Comparison of ENCODE assay signal across 15 cellular contexts in genomic region chr7:14197280-14197679, GRCh38.
DNase-seq lines count a peak whose midpoint lies in the region; ATAC-seq and TF ChIP-seq lines count a peak whose summit lies in the region.
"Had no signal": no experiment of that assay in that cellular context is flagged by ENCODE, and none has a peak within 500 bp of the region (broad histone marks: within the 10 kb centered on the region; RNA-seq: fewer than 3 reads in every experiment).

No MANE protein-coding gene starts in this region.

- no peaks in the 10 kb centered on the region for H3K36me3 ChIP-seq in SJCRH30
- H3K36me3 ChIP-seq: right lobe of liver had no signal

- H3K9me3 ChIP-seq in SJCRH30 (replicated peaks), result no peaks in the 10 kb centered on the region; the same call in none of the 2 replicates
- H3K9me3 ChIP-seq: right lobe of liver had no signal

- ATAC-seq in HG03045 (IDR thresholded peaks at IDR 0.05; ENCODE audit: unreplicated experiment) (no peak), GM18867 (IDR thresholded peaks at IDR 0.05; ENCODE audit: unreplicated experiment) (no peak)
- ATAC-seq: left lobe of liver; natural killer cell treated with Interleukin-12 subunit alpha and Interleukin-12 subunit beta and Interleukin-15 and Interleukin-18, amount 100 ng/mL, for 72 hours; right lobe of liver had no signal

- peak overlapping the region; percentile 69 for H3K27ac ChIP-seq in SJCRH30
- H3K27ac ChIP-seq: right lobe of liver had no signal

- no peaks in the 10 kb centered on the region for H3K27me3 ChIP-seq in SJCRH30
- H3K27me3 ChIP-seq: right lobe of liver had no signal

- H3K4me3 ChIP-seq in SJCRH30 (peak overlapping the region; percentile 38), fibroblast of the aortic adventitia (ENCODE audit: low read depth, low read length) (no peak overlapping the region), skeletal muscle cell (ENCODE audit: low read depth, low read length) (no peak overlapping the region)
- H3K4me3 ChIP-seq: right lobe of liver had no signal

- DNase-seq in NCI-H2081 treated with DMSO at 0.1 percent for 48 hours (lab: John Stamatoyannopoulos, UW) (peak; percentile 79), SJCRH30 (peak; percentile 66 to 90), fibroblast of the aortic adventitia (ENCODE audit: low read depth) (peak; percentile 52), skeletal muscle cell (ENCODE audit: low read depth) (peak; percentile 65), NCI-H226 (no peak)
- DNase-seq: activated CD4-positive, alpha-beta T cell treated with anti-CD3 and anti-CD28 coated beads, Interleukin-2, amount 50 U/mL, for 48 hours; CD4-positive, alpha-beta T cell; effector memory CD4-positive, alpha-beta T cell; head of caudate nucleus; KG1; right lobe of liver had no signal

- no peak for TF ChIP-seq CTCF in fibroblast of the aortic adventitia (IDR thresholded peaks at IDR 0.05; ENCODE audit: insufficient read depth, low read length)

- H3K4me1 ChIP-seq in SJCRH30, result peaks cover 20% of the 10 kb centered on the region
- H3K4me1 ChIP-seq: right lobe of liver had no signal
